In genomic region chr3:172021859-172022258, GRCh38 we compare ENCODE assay signal across 32 cellular contexts.
"Had no signal": no experiment of that assay in that cellular context is flagged by ENCODE, and none has a peak within 500 bp of the region (broad histone marks: within the 10 kb centered on the region; RNA-seq: fewer than 3 reads in every experiment).

No MANE protein-coding gene starts in this region.

- H3K4me1 ChIP-seq: adrenal gland, ascending aorta, body of pancreas, breast epithelium had no signal

- ATAC-seq: activated naive CD4-positive, alpha-beta T cell treated with anti-CD3 and anti-CD28 coated beads, Interleukin-2, amount 50 U/mL, for 72 hours; activated naive CD8-positive, alpha-beta T cell treated with anti-CD3 and anti-CD28 coated beads, Interleukin-2, amount 50 U/mL, for 24 hours; activated T-cell treated with anti-CD3 and anti-CD28 coated beads, Interleukin-2, amount 50 U/mL, for 4 hours; activated T-cell treated with anti-CD3 and anti-CD28 coated beads, Interleukin-2, amount 50 U/mL, for 72 hours; activated T-helper 17 cell treated with anti-CD3 and anti-CD28 coated beads, Interleukin-2, amount 50 U/mL, for 72 hours; body of pancreas had no signal

- H3K9me3 ChIP-seq: adrenal gland, ascending aorta, body of pancreas, breast epithelium had no signal

- H3K4me3 ChIP-seq: adrenal gland, ascending aorta, body of pancreas, breast epithelium, cardiac muscle cell had no signal

- DNase-seq: activated effector memory CD4-positive, alpha-beta T cell treated with anti-CD3 and anti-CD28 coated beads, Interleukin-2, amount 50 U/mL, for 16 hours; activated effector memory CD4-positive, alpha-beta T cell treated with Interleukin-2 at 50 U/mL for 16 hours; activated gamma-delta T cell; activated gamma-delta T cell treated with Interleukin-2 at 50 U/mL for 16 hours; activated naive CD4-positive, alpha-beta T cell; activated naive CD4-positive, alpha-beta T cell treated with anti-CD3 and anti-CD28 coated beads for 36 hours; activated naive CD4-positive, alpha-beta T cell treated with anti-CD3 and anti-CD28 coated beads, Interleukin-2, amount 10 ng/mL, durations not matched to agents 7 days and 5 days; activated naive CD4-positive, alpha-beta T cell treated with anti-CD3 and anti-CD28 coated beads, Interleukin-2, amount 50 U/mL, for 16 hours; activated naive CD4-positive, alpha-beta T cell treated with Interleukin-2 at 50 U/mL for 16 hours; activated naive CD8-positive, alpha-beta T cell treated with anti-CD3 and anti-CD28 coated beads for 36 hours; activated naive CD8-positive, alpha-beta T cell treated with anti-CD3 and anti-CD28 coated beads, Interleukin-2, amount 10 ng/mL, durations not matched to agents 7 days and 5 days; activated naive CD8-positive, alpha-beta T cell treated with anti-CD3 and anti-CD28 coated beads, Interleukin-2, amount 50 U/mL, for 24 hours; activated T-cell treated with anti-CD3 and anti-CD28 coated beads, Interleukin-2, amount 50 U/mL, for 24 hours; activated T-cell treated with anti-CD3 and anti-CD28 coated beads, Interleukin-2, amount 50 U/mL, for 4 hours; activated T-cell treated with anti-CD3 and anti-CD28 coated beads, Interleukin-2, amount 50 U/mL, for 48 hours; activated T-cell treated with anti-CD3 and anti-CD28 coated beads, Interleukin-2, amount 50 U/mL, for 72 hours; adrenal gland; amniotic stem cell; amygdala; anterior cingulate cortex; aorta; body of pancreas; brain microvascular endothelial cell; caudate nucleus; central memory CD4-positive, alpha-beta T cell; cerebellar nuclear complex had no signal

- H3K36me3 ChIP-seq: adrenal gland, ascending aorta, brain microvascular endothelial cell, breast epithelium, cardiac muscle cell had no signal

- H3K27ac ChIP-seq: adrenal gland, ascending aorta, body of pancreas, brain microvascular endothelial cell, breast epithelium, cardiac muscle cell had no signal

- H3K27me3 ChIP-seq: adrenal gland, ascending aorta, body of pancreas, brain microvascular endothelial cell, breast epithelium, cardiac muscle cell had no signal

- FAIRE-seq: astrocyte had no signal
